Comparison of ENCODE assay signal across 20 cellular contexts in genomic region chr10:83617692-83618325, GRCh38.
DNase-seq lines count a peak whose midpoint lies in the region; ATAC-seq, FAIRE-seq and TF ChIP-seq lines count a peak whose summit lies in the region.
"Had no signal": no experiment of that assay in that cellular context is flagged by ENCODE, and none has a peak within 500 bp of the region (broad histone marks: within the 10 kb centered on the region; RNA-seq: fewer than 3 reads in every experiment).

No MANE protein-coding gene starts in this region.

- peak overlapping the region in 2 of 3 experiments; percentile 6 to 51 for H3K4me3 Mint-ChIP-seq in nephron

- DNase-seq in SK-N-SH: no peak
- no peak for DNase-seq in kidney
- no peak for DNase-seq in brain microvascular endothelial cell
- no peak for DNase-seq in DMS79 treated with DMSO at 0.1 percent for 48 hours (lab: John Stamatoyannopoulos, UW)
- DNase-seq: AML-193, GDM1, NCI-H1417, NCI-H1930, NCI-H345, NCI-H524 treated with DMSO at 0.1 percent for 48 hours, PC-9 had no signal

- no peaks in the 10 kb centered on the region for H3F3A ChIP-seq in SK-N-SH (replicated peaks; ENCODE audit: insufficient read depth)

- POLR2A ChIA-PET in SK-N-SH (lab: Yijun Ruan, JAX): no interaction called here

- ATAC-seq in SK-N-SH treated with all-trans-retinoic acid at 6 μM for 48 hours: no peak
- no peak for ATAC-seq in HG02678 (IDR thresholded peaks at IDR 0.05; ENCODE audit: unreplicated experiment)
- no peak for ATAC-seq in GM18870 (IDR thresholded peaks at IDR 0.05; ENCODE audit: unreplicated experiment)

- no peaks in the 10 kb centered on the region for H3K36me3 Mint-ChIP-seq in nephron (ENCODE audit: low read depth)

- H3K27ac ChIP-seq in SK-N-SH (ENCODE audit: low read depth in 2 of 2, low read length in 1 of 2) (no peak overlapping the region), kidney (ENCODE audit: low read depth in 2 of 2, low read length in 2 of 2) (no peak overlapping the region), brain microvascular endothelial cell (no peak overlapping the region)
- H3K27ac ChIP-seq: 22Rv1, C4-2B, KMS-11, PC-9, RWPE1 had no signal

- TF ChIP-seq EP300 in SK-N-SH (IDR thresholded peaks at IDR 0.05; ENCODE audit: borderline replicate concordance in 1 of 2, low read depth in 1 of 2, low read length in 1 of 2): no peak

- peaks cover 0 to 3% of the 10 kb centered on the region in 2 experiments; a peak in 2 of 4 replicates for H3K4me1 ChIP-seq in SK-N-SH (ENCODE audit: control insufficient read depth in 1 of 2, insufficient read depth in 2 of 2, low read depth in 1 of 2, low read length in 1 of 2)
- H3K4me1 ChIP-seq in kidney (ENCODE audit: control insufficient read depth in 1 of 2, insufficient read depth in 1 of 2, low read depth in 1 of 2, low read length in 2 of 2): no peaks in the 10 kb centered on the region

- no peak overlapping the region; the same call in 1 of the 2 replicates for H2AFZ ChIP-seq in SK-N-SH (ENCODE audit: low read depth)
- H2AFZ ChIP-seq: PC-9 had no signal

- TF ChIP-seq CTCF in SK-N-SH (IDR thresholded peaks at IDR 0.05) (no peak), kidney (IDR thresholded peaks at IDR 0.05; ENCODE audit: borderline replicate concordance, extremely low read depth, insufficient read depth) (no peak), nephron (IDR thresholded peaks at IDR 0.05; ENCODE audit: unreplicated experiment in 3 of 3) (no peak), brain microvascular endothelial cell (IDR thresholded peaks at IDR 0.05; ENCODE audit: low read depth, low read length, missing control alignments) (no peak)

- no peaks in the 10 kb centered on the region for H3K9me3 ChIP-seq in SK-N-SH
- no peaks in the 10 kb centered on the region for H3K9me3 ChIP-seq in kidney (ENCODE audit: control insufficient read depth in 1 of 2, low read length in 2 of 2)

- no peak for TF ChIP-seq RAD21 in SK-N-SH (IDR thresholded peaks at IDR 0.05; ENCODE audit: low read length)

- peak overlapping the region; percentile 74 to 87 (median 84) for H3K27ac Mint-ChIP-seq in nephron

- no peaks in the 10 kb centered on the region for H3K27me3 Mint-ChIP-seq in nephron (ENCODE audit: low read depth)

- peaks cover 26% of the 10 kb centered on the region for H3K4me1 Mint-ChIP-seq in nephron

- WGBS in SK-N-SH (ENCODE audit: low lambda C conversion rate): 16% methylated on average over 4 of the region's 4 CpGs

- H3K27me3 ChIP-seq in SK-N-SH (ENCODE audit: insufficient read depth): no peaks in the 10 kb centered on the region
- no peaks in the 10 kb centered on the region for H3K27me3 ChIP-seq in brain microvascular endothelial cell (replicated peaks)

- H3K79me2 ChIP-seq in SK-N-SH (ENCODE audit: insufficient read depth): no peaks in the 10 kb centered on the region

- H3K4me3 ChIP-seq in SK-N-SH (ENCODE audit: low read depth in 2 of 2, low read length in 1 of 2) (no peak overlapping the region), kidney (ENCODE audit: low read length in 2 of 2) (peak overlapping the region; percentile 18 to 25), brain microvascular endothelial cell (ENCODE audit: low read depth, low read length) (no peak overlapping the region)
- H3K4me3 ChIP-seq: PC-9 had no signal

- H3K4me2 ChIP-seq in SK-N-SH: peak overlapping the region; percentile 16; the same call in 1 of the 2 replicates
- H3K4me2 ChIP-seq: KMS-11, PC-9 had no signal

- H3K36me3 ChIP-seq in SK-N-SH (replicated peaks in 1 of 2; ENCODE audit: control insufficient read depth in 1 of 2, insufficient read depth in 2 of 2, low read length in 1 of 2) (no peaks in the 10 kb centered on the region), kidney (ENCODE audit: control insufficient read depth in 1 of 2, insufficient read depth in 2 of 2, low read length in 2 of 2) (no peaks in the 10 kb centered on the region), brain microvascular endothelial cell (replicated peaks) (no peaks in the 10 kb centered on the region)

- peaks cover 3% of the 10 kb centered on the region for H3K9me3 Mint-ChIP-seq in nephron

- FAIRE-seq in kidney (lab: Jason Lieb, UNC): no peak
- FAIRE-seq: H1 had no signal

- in situ Hi-C loops in brain microvascular endothelial cell (cut with HindIII; ENCODE audit: low pct_ligation_motif_present, low sequenced_read_pairs): no loop called here

- CTCF ChIA-PET in SK-N-SH (lab: Yijun Ruan, JAX): no interaction called here

- H4K20me1 ChIP-seq in SK-N-SH (ENCODE audit: insufficient read depth): no peaks in the 10 kb centered on the region

- no peaks in the 10 kb centered on the region for H3K9me2 ChIP-seq in SK-N-SH

- H3K9ac ChIP-seq in SK-N-SH (no peak overlapping the region), kidney (ENCODE audit: low read length in 2 of 2) (no peak overlapping the region)
- H3K9ac ChIP-seq: KMS-11 had no signal

- intact Hi-C loops in kidney (cut with DNase I): no loop called here

TF ChIP-seq in SK-N-SH, 30 proteins besides CTCF, POLR2A, EP300 and RAD21:
- TF ChIP-seq NFIC (IDR thresholded peaks at IDR 0.05; ENCODE audit: borderline replicate concordance): no peak
- TF ChIP-seq, protein P1, sequence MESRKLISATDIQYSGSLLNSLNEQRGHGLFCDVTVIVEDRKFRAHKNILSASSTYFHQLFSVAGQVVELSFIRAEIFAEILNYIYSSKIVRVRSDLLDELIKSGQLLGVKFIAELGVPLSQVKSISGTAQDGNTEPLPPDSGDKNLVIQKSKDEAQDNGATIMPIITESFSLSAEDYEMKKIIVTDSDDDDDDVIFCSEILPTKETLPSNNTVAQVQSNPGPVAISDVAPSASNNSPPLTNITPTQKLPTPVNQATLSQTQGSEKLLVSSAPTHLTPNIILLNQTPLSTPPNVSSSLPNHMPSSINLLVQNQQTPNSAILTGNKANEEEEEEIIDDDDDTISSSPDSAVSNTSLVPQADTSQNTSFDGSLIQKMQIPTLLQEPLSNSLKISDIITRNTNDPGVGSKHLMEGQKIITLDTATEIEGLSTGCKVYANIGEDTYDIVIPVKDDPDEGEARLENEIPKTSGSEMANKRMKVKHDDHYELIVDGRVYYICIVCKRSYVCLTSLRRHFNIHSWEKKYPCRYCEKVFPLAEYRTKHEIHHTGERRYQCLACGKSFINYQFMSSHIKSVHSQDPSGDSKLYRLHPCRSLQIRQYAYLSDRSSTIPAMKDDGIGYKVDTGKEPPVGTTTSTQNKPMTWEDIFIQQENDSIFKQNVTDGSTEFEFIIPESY (IDR thresholded peaks at IDR 0.05; ENCODE audit: borderline replicate concordance, low read depth): no peak
- TF ChIP-seq GATA2 (CRISPR knock-in tag; IDR thresholded peaks at IDR 0.05): peak; percentile 39; the same call in 1 of the 2 replicates
- TF ChIP-seq TCF12 (IDR thresholded peaks at IDR 0.05): no peak
- no peak for TF ChIP-seq USF1 (IDR thresholded peaks at IDR 0.05; ENCODE audit: borderline replicate concordance, low read depth)
- no peak for TF ChIP-seq SMC3 (IDR thresholded peaks at IDR 0.05; ENCODE audit: low read depth, low read length)

TF ChIP-seq in SK-N-SH treated with all-trans-retinoic acid at 6 μM for 48 hours, 23 proteins besides CTCF, POLR2A, EP300 and RAD21:
- TF ChIP-seq ESRRG (CRISPR knock-in tag; IDR thresholded peaks at IDR 0.05): no peak
- TF ChIP-seq ZFP30 (CRISPR knock-in tag; IDR thresholded peaks at IDR 0.05): no peak
- no peak for TF ChIP-seq BACH2 (CRISPR knock-in tag; IDR thresholded peaks at IDR 0.05; ENCODE audit: borderline replicate concordance)
- TF ChIP-seq SNAI2 (CRISPR knock-in tag; IDR thresholded peaks at IDR 0.05): no peak
- TF ChIP-seq, protein P2, sequence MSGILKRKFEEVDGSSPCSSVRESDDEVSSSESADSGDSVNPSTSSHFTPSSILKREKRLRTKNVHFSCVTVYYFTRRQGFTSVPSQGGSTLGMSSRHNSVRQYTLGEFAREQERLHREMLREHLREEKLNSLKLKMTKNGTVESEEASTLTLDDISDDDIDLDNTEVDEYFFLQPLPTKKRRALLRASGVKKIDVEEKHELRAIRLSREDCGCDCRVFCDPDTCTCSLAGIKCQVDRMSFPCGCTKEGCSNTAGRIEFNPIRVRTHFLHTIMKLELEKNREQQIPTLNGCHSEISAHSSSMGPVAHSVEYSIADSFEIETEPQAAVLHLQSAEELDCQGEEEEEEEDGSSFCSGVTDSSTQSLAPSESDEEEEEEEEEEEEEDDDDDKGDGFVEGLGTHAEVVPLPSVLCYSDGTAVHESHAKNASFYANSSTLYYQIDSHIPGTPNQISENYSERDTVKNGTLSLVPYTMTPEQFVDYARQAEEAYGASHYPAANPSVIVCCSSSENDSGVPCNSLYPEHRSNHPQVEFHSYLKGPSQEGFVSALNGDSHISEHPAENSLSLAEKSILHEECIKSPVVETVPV (CRISPR knock-in tag; IDR thresholded peaks at IDR 0.05): no peak
- no peak for TF ChIP-seq CSDC2 (CRISPR knock-in tag; IDR thresholded peaks at IDR 0.05)
- TF ChIP-seq ZNF565 (CRISPR knock-in tag; conservative IDR thresholded peaks at IDR 0.05; ENCODE audit: low read depth): no peak
- no peak for TF ChIP-seq ZC3H10 (CRISPR knock-in tag; IDR thresholded peaks at IDR 0.05)
- TF ChIP-seq TOX (CRISPR knock-in tag; IDR thresholded peaks at IDR 0.05; ENCODE audit: borderline replicate concordance): no peak
- TF ChIP-seq, protein P3, sequence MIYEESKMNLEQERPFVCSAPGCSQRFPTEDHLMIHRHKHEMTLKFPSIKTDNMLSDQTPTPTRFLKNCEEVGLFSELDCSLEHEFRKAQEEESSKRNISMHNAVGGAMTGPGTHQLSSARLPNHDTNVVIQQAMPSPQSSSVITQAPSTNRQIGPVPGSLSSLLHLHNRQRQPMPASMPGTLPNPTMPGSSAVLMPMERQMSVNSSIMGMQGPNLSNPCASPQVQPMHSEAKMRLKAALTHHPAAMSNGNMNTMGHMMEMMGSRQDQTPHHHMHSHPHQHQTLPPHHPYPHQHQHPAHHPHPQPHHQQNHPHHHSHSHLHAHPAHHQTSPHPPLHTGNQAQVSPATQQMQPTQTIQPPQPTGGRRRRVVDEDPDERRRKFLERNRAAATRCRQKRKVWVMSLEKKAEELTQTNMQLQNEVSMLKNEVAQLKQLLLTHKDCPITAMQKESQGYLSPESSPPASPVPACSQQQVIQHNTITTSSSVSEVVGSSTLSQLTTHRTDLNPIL (CRISPR knock-in tag; IDR thresholded peaks at IDR 0.05; ENCODE audit: low read depth): no peak
- TF ChIP-seq ISL1 (CRISPR knock-in tag; IDR thresholded peaks at IDR 0.05): no peak
- TF ChIP-seq GLIS3 (CRISPR knock-in tag; IDR thresholded peaks at IDR 0.05): no peak
- TF ChIP-seq PPARA (CRISPR knock-in tag; IDR thresholded peaks at IDR 0.05; ENCODE audit: borderline replicate concordance): no peak
- TF ChIP-seq ZNF8 (CRISPR knock-in tag; IDR thresholded peaks at IDR 0.05): no peak
- TF ChIP-seq ZNF70 (CRISPR knock-in tag; IDR thresholded peaks at IDR 0.05): no peak
- no peak for TF ChIP-seq TCF4 (CRISPR knock-in tag; IDR thresholded peaks at IDR 0.05; ENCODE audit: borderline replicate concordance)

Comparison
In these comparisons a context has a peak if more than half of its experiments do, and no peak if none do; other contexts are left out.
1. H3K4me3 ChIP-seq: peak in kidney (2 of 2); none in SK-N-SH (0 of 2) and brain microvascular endothelial cell (single experiment).